In genomic region chr22:30127749-30128166, GRCh38 we compare ENCODE assay signal across 1 cellular context.
TF ChIP-seq lines count a peak whose summit lies in the region.

No MANE protein-coding gene starts in this region.

TF ChIP-seq in K562, 482 proteins besides CTCF, POLR2A, EP300 and RAD21 (continued from another document):
- TF ChIP-seq, protein P1, sequence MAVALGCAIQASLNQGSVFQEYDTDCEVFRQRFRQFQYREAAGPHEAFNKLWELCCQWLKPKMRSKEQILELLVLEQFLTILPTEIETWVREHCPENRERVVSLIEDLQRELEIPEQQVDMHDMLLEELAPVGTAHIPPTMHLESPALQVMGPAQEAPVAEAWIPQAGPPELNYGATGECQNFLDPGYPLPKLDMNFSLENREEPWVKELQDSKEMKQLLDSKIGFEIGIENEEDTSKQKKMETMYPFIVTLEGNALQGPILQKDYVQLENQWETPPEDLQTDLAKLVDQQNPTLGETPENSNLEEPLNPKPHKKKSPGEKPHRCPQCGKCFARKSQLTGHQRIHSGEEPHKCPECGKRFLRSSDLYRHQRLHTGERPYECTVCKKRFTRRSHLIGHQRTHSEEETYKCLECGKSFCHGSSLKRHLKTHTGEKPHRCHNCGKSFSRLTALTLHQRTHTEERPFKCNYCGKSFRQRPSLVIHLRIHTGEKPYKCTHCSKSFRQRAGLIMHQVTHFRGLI (CRISPR knock-in tag; IDR thresholded peaks at IDR 0.05), result no peak
- TF ChIP-seq CEBPB (tag; IDR thresholded peaks at IDR 0.05) (peak; percentile 84), ZKSCAN8 (CRISPR knock-in tag; IDR thresholded peaks at IDR 0.05) (no peak), POLR2G (IDR thresholded peaks at IDR 0.05; ENCODE audit: low read depth, low read length) (no peak)
TF ChIP-seq in K562: peak in this region for 5.
